8 cellular contexts compared by ENCODE assay signal in genomic region chr9:105608685-105609598, GRCh38. TPM values are rescaled to one million over a fixed set of nuclear protein-coding genes. Genes with fewer than 3 reads are reported as not detected.
A peak's percentile ranks its signal among the peaks of the same experiment; 100 is the strongest.
DNase-seq lines count a peak whose midpoint lies in the region; ATAC-seq and TF ChIP-seq lines count a peak whose summit lies in the region.

No MANE protein-coding gene starts in this region.

- peaks cover 6 to 11% of the 10 kb centered on the region in 2 donors for H3K4me1 Mint-ChIP-seq in immature natural killer cell
- H3K4me1 Mint-ChIP-seq in activated T-cell treated with anti-CD3 and anti-CD28 coated beads, Interleukin-2, amount 50 U/mL, for 4 hours (ENCODE audit: low read depth) = no peaks in the 10 kb centered on the region

- H3K4me1 ChIP-seq in adipocyte (ENCODE audit: control insufficient read depth, insufficient read depth, low read length) = peaks cover 5% of the 10 kb centered on the region
- no peaks in the 10 kb centered on the region for H3K4me1 ChIP-seq in thoracic aorta (ENCODE audit: control insufficient read depth in 1 of 2, low read depth in 2 of 2)

- H3K4me3 ChIP-seq in AG04449 (ENCODE audit: low read depth, low read length) (no peak overlapping the region), adipocyte (ENCODE audit: low read length) (no peak overlapping the region), thoracic aorta (no peak overlapping the region)

- peak overlapping the region; percentile 77 to 86 (median 80) for H3K27ac Mint-ChIP-seq in immature natural killer cell

- H3K27me3 ChIP-seq in adipocyte (replicated peaks; ENCODE audit: control insufficient read depth, insufficient read depth, low read length) = no peaks in the 10 kb centered on the region
- H3K27me3 ChIP-seq in thoracic aorta (replicated peaks; ENCODE audit: insufficient read depth) = no peaks in the 10 kb centered on the region

- POLR2A ChIA-PET in AG04449 (lab: Yijun Ruan, JAX) = no interaction called here

- CTCF ChIA-PET in AG04449 (lab: Yijun Ruan, JAX) = interaction anchor here (1.1 to 2.5 kb wide), 19 partner anchors 8 to 273 kb away, joined by 3 to 32 read pairs (median 5); no protein-coding TSS in a partner anchor

- H3K36me3 Mint-ChIP-seq in immature natural killer cell = peaks cover 7 to 16% (median 9%) of the 10 kb centered on the region in 3 donors
- H3K36me3 Mint-ChIP-seq in activated T-cell treated with anti-CD3 and anti-CD28 coated beads, Interleukin-2, amount 50 U/mL, for 4 hours (ENCODE audit: insufficient read depth) = peaks cover 16% of the 10 kb centered on the region

- ATAC-seq in HG02763 (IDR thresholded peaks at IDR 0.05; ENCODE audit: unreplicated experiment) (peak; percentile 80), thoracic aorta (ENCODE audit: insufficient number of reproducible peaks, low FRiP score, low read depth) (no peak)
- no peak for ATAC-seq in activated T-cell treated with anti-CD3 and anti-CD28 coated beads, Interleukin-2, amount 50 U/mL, for 4 hours

- H3K36me3 ChIP-seq in adipocyte (ENCODE audit: control insufficient read depth, insufficient read depth, low read length, severe bottlenecking) (peaks cover 11% of the 10 kb centered on the region), thoracic aorta (no peaks in the 10 kb centered on the region)

- H3K9me3 ChIP-seq in adipocyte (ENCODE audit: control insufficient read depth, low read length) (no peaks in the 10 kb centered on the region), thoracic aorta (no peaks in the 10 kb centered on the region)

- H3K4me3 Mint-ChIP-seq in immature natural killer cell = peak overlapping the region in 1 of 5 donors; percentile 41
- H3K4me3 Mint-ChIP-seq in activated T-cell treated with anti-CD3 and anti-CD28 coated beads, Interleukin-2, amount 50 U/mL, for 4 hours = no peak overlapping the region

- no peak overlapping the region for H3K9ac ChIP-seq in adipocyte (ENCODE audit: low read length)

- TF ChIP-seq CTCF in AG04449 (IDR thresholded peaks at IDR 0.05; ENCODE audit: insufficient read depth, low read length, missing control alignments) (peak; percentile 23), GM12874 (IDR thresholded peaks at IDR 0.05; ENCODE audit: insufficient read depth, low read depth, low read length) (peak; percentile 28; the same call in 1 of the 2 replicates), thoracic aorta (IDR thresholded peaks at IDR 0.05) (peak; percentile 53)

- peaks cover 0 to 2% (median 2%) of the 10 kb centered on the region in 3 donors for H3K27me3 Mint-ChIP-seq in immature natural killer cell (ENCODE audit: low read depth in 3 of 3)
- H3K27me3 Mint-ChIP-seq in activated T-cell treated with anti-CD3 and anti-CD28 coated beads, Interleukin-2, amount 50 U/mL, for 4 hours (ENCODE audit: low read depth) = no peaks in the 10 kb centered on the region

- H3K27ac ChIP-seq in thoracic aorta = no peak overlapping the region

- DNase-seq in AG04449 (ENCODE audit: low read depth, low spot score) = peak; percentile 2
- peak; percentile 62 for DNase-seq in NCI-H2029 (lab: John Stamatoyannopoulos, UW)
- peak; percentile 82 for DNase-seq in adipocyte (ENCODE audit: low read depth)
- peak; percentile 30 to 42 (median 39) for DNase-seq in immature natural killer cell
- DNase-seq in thoracic aorta (ENCODE audit: low spot score) = no peak
- no peak for DNase-seq in activated T-cell treated with anti-CD3 and anti-CD28 coated beads, Interleukin-2, amount 50 U/mL, for 4 hours

- H3K9me3 Mint-ChIP-seq in immature natural killer cell = no peaks in the 10 kb centered on the region
- H3K9me3 Mint-ChIP-seq in activated T-cell treated with anti-CD3 and anti-CD28 coated beads, Interleukin-2, amount 50 U/mL, for 4 hours = no peaks in the 10 kb centered on the region

RNA-seq across cellular contexts. Expression of gene FKTN, which starts 51.0 kb away (rescaled TPM):
- 1 to 10 TPM in 2 of 3 donors, under 1 TPM in 1; 0.52 to 3.8 (median 1.5) TPM for polyA plus RNA-seq in immature natural killer cell
- 10 to 100 TPM; 10.2 to 20.5 TPM for total RNA-seq in thoracic aorta
- total RNA-seq in activated T-cell treated with anti-CD3 and anti-CD28 coated beads, Interleukin-2, amount 50 U/mL, for 4 hours = 10 to 100 TPM; 12.3 to 16.7 (median 16.6) TPM

RNA-seq across cellular contexts. Expression of gene TAL2, which starts 53.3 kb away (rescaled TPM):
- not detected for polyA plus RNA-seq in immature natural killer cell
- total RNA-seq in thoracic aorta = not detected
- total RNA-seq in activated T-cell treated with anti-CD3 and anti-CD28 coated beads, Interleukin-2, amount 50 U/mL, for 4 hours = under 1 TPM in 2 of 3 donors, not detected in 1; 0.38 to 0.54 TPM

Comparison
In these comparisons a context has a peak if more than half of its experiments do, and no peak if none do; other contexts are left out.
1. DNase-seq: peak in AG04449 (single experiment), NCI-H2029 (single experiment), adipocyte (single experiment) and immature natural killer cell (3 of 3); none in thoracic aorta (single experiment) and activated T-cell treated with anti-CD3 and anti-CD28 coated beads, Interleukin-2, amount 50 U/mL, for 4 hours (single experiment).
2. Peak in every context shown above with its lines, with median percentiles within 50 percentile points of each other: CTCF ChIP-seq.